ENCODE assay signal across 8 cellular contexts in genomic region chr14:99479903-99480855, GRCh38. TPM values are rescaled to one million over a fixed set of nuclear protein-coding genes. Genes with fewer than 3 reads are reported as not detected.
A peak's percentile ranks its signal among the peaks of the same experiment; 100 is the strongest.
DNase-seq lines count a peak whose midpoint lies in the region; ATAC-seq, FAIRE-seq and TF ChIP-seq lines count a peak whose summit lies in the region.

No MANE protein-coding gene starts in this region.

- CTCF ChIA-PET in HepG2 (lab: Yijun Ruan, JAX; ENCODE audit: low intra/inter-chr PET ratio, low total read pairs) = no interaction called here

- in situ Hi-C loops in HepG2 (cut with HindIII; ENCODE audit: extremely low pct_ligation_motif_present, low pct_unique_long_range_greater_than_20kb) = no loop called here

- TF ChIP-seq EP300 in HepG2 (IDR thresholded peaks at IDR 0.05; ENCODE audit: low read depth in 2 of 2, low read length in 2 of 2) (no peak), HepG2 (CRISPR knock-in tag; IDR thresholded peaks at IDR 0.05; ENCODE audit: borderline replicate concordance) (no peak)

- H3K9me3 ChIP-seq in HepG2 (ENCODE audit: low read length) = no peaks in the 10 kb centered on the region

- peak in 1 of 2 experiments; percentile 67; a peak in 2 of 4 replicates for TF ChIP-seq POLR2A in HepG2 (IDR thresholded peaks at IDR 0.05; ENCODE audit: insufficient read depth in 1 of 2, low read depth in 2 of 2, low read length in 2 of 2)

- H2AFZ ChIP-seq in HepG2 (ENCODE audit: low read length) = no peak overlapping the region

- no peaks in the 10 kb centered on the region; a peak in 1 of 5 replicates for H3K27me3 ChIP-seq in HepG2 (ENCODE audit: control insufficient read depth in 1 of 2, insufficient read depth in 2 of 2, low read length in 2 of 2)

- FAIRE-seq in HepG2 (lab: Jason Lieb, UNC) = no peak

- ATAC-seq in GM21825 (IDR thresholded peaks at IDR 0.05; ENCODE audit: unreplicated experiment) (peak; percentile 6), HepG2 (no peak)

- H4K20me1 ChIP-seq in HepG2 (ENCODE audit: insufficient read depth, low read length) = peaks cover 42% of the 10 kb centered on the region

- 1% methylated on average over 18 of the region's 121 CpGs for WGBS in HepG2 (ENCODE audit: low lambda C conversion rate)

- H3K4me1 ChIP-seq in HepG2 (ENCODE audit: insufficient read depth, low read length) = peaks cover 59% of the 10 kb centered on the region

- no TSS peak for BruUV-seq in HepG2 (replicated peaks; lab: Mats Ljungman, UMichigan)

- H3K79me2 ChIP-seq in HepG2 (ENCODE audit: insufficient read depth, low read length) = peaks cover 89% of the 10 kb centered on the region

- intact Hi-C loops in HepG2 (cut with micrococcal nuclease; ENCODE audit: unreplicated experiment) = loop anchor here (5.0 kb wide), 1 partner anchor 583 kb away; no protein-coding TSS in a partner anchor

- peak overlapping the region; percentile 83 for H3K9ac ChIP-seq in HepG2 (ENCODE audit: insufficient read depth, low read depth, low read length)

- H3K27ac ChIP-seq in HepG2 (ENCODE audit: extremely low read length, insufficient read depth, low read length) = peak overlapping the region; percentile 73

- TF ChIP-seq RAD21 in HepG2 (CRISPR knock-in tag; IDR thresholded peaks at IDR 0.05) = peak; percentile 45; the same call in 1 of the 2 replicates

- peak overlapping the region; percentile 80 for H3K4me2 ChIP-seq in HepG2 (ENCODE audit: low read depth, low read length)

- H3K36me3 ChIP-seq in HepG2 (replicated peaks in 1 of 2; ENCODE audit: control insufficient read depth in 1 of 2, insufficient read depth in 2 of 2, low read length in 2 of 2) = no peaks in the 10 kb centered on the region; a peak in 1 of 5 replicates

- POLR2A ChIA-PET in HepG2 (lab: Yijun Ruan, JAX) = interaction anchor here (0.6 to 1.4 kb wide), 20 partner anchors 10 to 491 kb away, joined by 3 to 14 read pairs (median 4); partner anchors contain the start of genes CCDC85C and CYP46A1

- DNase-seq in GM03348 (ENCODE audit: low spot score) = peak; percentile 81
- DNase-seq in M059J (ENCODE audit: low read depth) = peak; percentile 60
- peak; percentile 55 for DNase-seq in activated CD4-positive, alpha-beta T cell treated with anti-CD3 and anti-CD28 coated beads for 48 hours
- peak; percentile 69 for DNase-seq in dermis blood vessel endothelial cell
- peak; percentile 16 for DNase-seq in HepG2 (ENCODE audit: low spot score)
- peak; percentile 12 to 15 for DNase-seq in stimulated activated CD4-positive, alpha-beta T cell treated with anti-CD3 and anti-CD28 coated beads, Interleukin-2, amount 100 ng/mL, for 48 hours
- no peak for DNase-seq in HPDE6-E6E7 (ENCODE audit: extremely low spot score)

- H3K4me3 ChIP-seq in HepG2 (replicated peaks in 1 of 3; ENCODE audit: insufficient read depth in 1 of 3, low read depth in 2 of 3, low read length in 3 of 3) = peak overlapping the region; percentile 87 to 92 (median 88)

- TF ChIP-seq CTCF in HepG2 (CRISPR knock-in tag; IDR thresholded peaks at IDR 0.05) = no peak

TF ChIP-seq in HepG2, 621 proteins besides CTCF, POLR2A, EP300 and RAD21 (continues in another document):
- TF ChIP-seq TBX2 (CRISPR knock-in tag; IDR thresholded peaks at IDR 0.05; ENCODE audit: borderline replicate concordance) (0 out of 2 replicates have a peak, but pooled peaks have one; percentile 3), CREM (IDR thresholded peaks at IDR 0.05) (no peak), CREM (CRISPR knock-in tag; IDR thresholded peaks at IDR 0.05) (no peak), THAP11 (CRISPR knock-in tag; IDR thresholded peaks at IDR 0.05) (no peak), AHR (CRISPR knock-in tag; IDR thresholded peaks at IDR 0.05) (no peak), POLR2AphosphoS5 (IDR thresholded peaks at IDR 0.05; ENCODE audit: low read depth, low read length) (0 out of 2 replicates have a peak, but pooled peaks have one; percentile 24), HDAC2 (CRISPR knock-in tag; IDR thresholded peaks at IDR 0.05) (0 out of 2 replicates have a peak, but pooled peaks have one; percentile 20), FOXJ3 (CRISPR knock-in tag; IDR thresholded peaks at IDR 0.05; ENCODE audit: borderline replicate concordance) (no peak), LBX2 (CRISPR knock-in tag; IDR thresholded peaks at IDR 0.05; ENCODE audit: borderline replicate concordance) (no peak), ZNF143 (CRISPR knock-in tag; IDR thresholded peaks at IDR 0.05) (no peak), ZNF616 (CRISPR knock-in tag; IDR thresholded peaks at IDR 0.05; ENCODE audit: low read depth) (no peak), ZNF546 (CRISPR knock-in tag; conservative IDR thresholded peaks at IDR 0.05) (no peak), SP4 (CRISPR knock-in tag; IDR thresholded peaks at IDR 0.05) (peak; percentile 54; the same call in 1 of the 2 replicates), ZGPAT (CRISPR knock-in tag; IDR thresholded peaks at IDR 0.05) (0 out of 2 replicates have a peak, but pooled peaks have one; percentile 3)

RNA-seq across cellular contexts. Expression of gene SETD3, which starts 0.5 kb away (rescaled TPM):
- total RNA-seq in M059J (2014; rRNA removed; shearing (Covaris generic)) = 33.1 and 41.5 TPM in 2 replicates
- total RNA-seq in dermis blood vessel endothelial cell (69.8 and 82.7 TPM in 2 replicates), HepG2 (2016; rRNA removed; fragmentation: Illumina TruSeq; extraction: Trizol) (67.1 and 71.2 TPM in 2 replicates)
- total RNA-seq in HepG2 (2016; cell fraction: cytosol; rRNA removed; fragmentation: Illumina TruSeq; extraction: Trizol; ENCODE audit: low read depth) = 486 and 562 TPM in 2 replicates
- total RNA-seq in HepG2 (2016; cell fraction: insoluble cytoplasmic fraction; rRNA removed; fragmentation: Illumina TruSeq; extraction: Trizol) = 65.7 and 69.4 TPM in 2 replicates
- 174 and 189 TPM in 2 replicates for total RNA-seq in HepG2 (2016; cell fraction: membrane; rRNA removed; fragmentation: Illumina TruSeq; extraction: Trizol)
- 32.6 and 38.0 TPM in 2 replicates for total RNA-seq in HepG2 (2016; cell fraction: nucleus; rRNA removed; fragmentation: Illumina TruSeq; extraction: Trizol)
- polyA plus RNA-seq in HepG2 (2011; rRNA removed) = 26.6 and 30.3 TPM in 2 replicates
- polyA plus RNA-seq in HepG2 (2011; cell fraction: cytosol; rRNA removed) = 17.9 and 21.3 TPM in 2 replicates
- 9.0 and 9.6 TPM in 2 replicates for polyA plus RNA-seq in HepG2 (2011; cell fraction: nucleus; rRNA removed)
- 30.1 and 35.9 TPM in 2 replicates for polyA plus RNA-seq in HepG2 (2012)
- 31.4 and 32.0 TPM in 2 replicates for polyA plus RNA-seq in HepG2 (2016; cell fraction: cytosol; fragmentation: Illumina TruSeq; extraction: Trizol; ENCODE audit: low read depth)
- polyA plus RNA-seq in HepG2 (2016; cell fraction: insoluble cytoplasmic fraction; fragmentation: Illumina TruSeq; extraction: Trizol; ENCODE audit: low read depth) = 60.4 and 64.7 TPM in 2 replicates
- 47.6 and 54.1 TPM in 2 replicates for polyA plus RNA-seq in HepG2 (2016; cell fraction: membrane; fragmentation: Illumina TruSeq; extraction: Trizol; ENCODE audit: low read depth)
- 32.3 and 34.4 TPM in 2 replicates for polyA plus RNA-seq in HepG2 (2016; cell fraction: nucleus; fragmentation: Illumina TruSeq; extraction: Trizol; ENCODE audit: insufficient read depth, low read depth)
- polyA minus RNA-seq in HepG2 (2011; rRNA and poly(A)+ RNA removed; ENCODE audit: low replicate concordance) = 45.8 and 74.7 TPM in 2 replicates
- 54.3 and 55.8 TPM in 2 replicates for polyA minus RNA-seq in HepG2 (2011; cell fraction: cytosol; rRNA and poly(A)+ RNA removed)
- polyA minus RNA-seq in HepG2 (2011; cell fraction: nucleus; rRNA and poly(A)+ RNA removed) = 34.1 and 34.2 TPM in 2 replicates

RNA-seq across cellular contexts. Expression of gene CCNK, which starts 1.0 kb away (rescaled TPM):
- total RNA-seq in M059J (2014; rRNA removed; shearing (Covaris generic)) = 11.8 and 12.2 TPM in 2 replicates
- total RNA-seq in dermis blood vessel endothelial cell (25.7 and 36.7 TPM in 2 replicates), HepG2 (2016; rRNA removed; fragmentation: Illumina TruSeq; extraction: Trizol) (9.7 and 16.5 TPM in 2 replicates)
- 5.1 and 6.8 TPM in 2 replicates for total RNA-seq in HepG2 (2016; cell fraction: cytosol; rRNA removed; fragmentation: Illumina TruSeq; extraction: Trizol; ENCODE audit: low read depth)
- 10.3 and 17.3 TPM in 2 replicates for total RNA-seq in HepG2 (2016; cell fraction: insoluble cytoplasmic fraction; rRNA removed; fragmentation: Illumina TruSeq; extraction: Trizol)
- 17.8 and 18.8 TPM in 2 replicates for total RNA-seq in HepG2 (2016; cell fraction: membrane; rRNA removed; fragmentation: Illumina TruSeq; extraction: Trizol)
- 27.1 and 31.3 TPM in 2 replicates for total RNA-seq in HepG2 (2016; cell fraction: nucleus; rRNA removed; fragmentation: Illumina TruSeq; extraction: Trizol)
- polyA plus RNA-seq in HepG2 (2011; rRNA removed) = 4.9 and 14.0 TPM in 2 replicates
- 4.0 and 5.4 TPM in 2 replicates for polyA plus RNA-seq in HepG2 (2011; cell fraction: cytosol; rRNA removed)
- 10.8 and 10.9 TPM in 2 replicates for polyA plus RNA-seq in HepG2 (2011; cell fraction: nucleus; rRNA removed)
- polyA plus RNA-seq in HepG2 (2012) = 25.5 and 37.8 TPM in 2 replicates
- polyA plus RNA-seq in HepG2 (2016; cell fraction: cytosol; fragmentation: Illumina TruSeq; extraction: Trizol; ENCODE audit: low read depth) = 13.3 and 14.2 TPM in 2 replicates
- 30.0 and 42.2 TPM in 2 replicates for polyA plus RNA-seq in HepG2 (2016; cell fraction: insoluble cytoplasmic fraction; fragmentation: Illumina TruSeq; extraction: Trizol; ENCODE audit: low read depth)
- polyA plus RNA-seq in HepG2 (2016; cell fraction: membrane; fragmentation: Illumina TruSeq; extraction: Trizol; ENCODE audit: low read depth) = 26.4 and 33.9 TPM in 2 replicates
- 35.3 and 41.4 TPM in 2 replicates for polyA plus RNA-seq in HepG2 (2016; cell fraction: nucleus; fragmentation: Illumina TruSeq; extraction: Trizol; ENCODE audit: insufficient read depth, low read depth)
- polyA minus RNA-seq in HepG2 (2011; rRNA and poly(A)+ RNA removed; ENCODE audit: low replicate concordance) = 10.0 and 16.9 TPM in 2 replicates
- polyA minus RNA-seq in HepG2 (2011; cell fraction: cytosol; rRNA and poly(A)+ RNA removed) = 15.8 and 19.7 TPM in 2 replicates
- polyA minus RNA-seq in HepG2 (2011; cell fraction: nucleus; rRNA and poly(A)+ RNA removed) = 40.8 and 43.4 TPM in 2 replicates
